In genomic region chr15:28738200-28738561, GRCh38 we compare ENCODE assay signal across 9 cellular contexts. TPM values are rescaled to one million over a fixed set of nuclear protein-coding genes. Genes with fewer than 3 reads are reported as not detected.
DNase-seq lines count a peak whose midpoint lies in the region; ATAC-seq and TF ChIP-seq lines count a peak whose summit lies in the region.
"Not testable (repeated sequence)": the region's sequence is repeated elsewhere in the genome, so short reads cannot be mapped to it uniquely, and the experiment has no call there.
"Had no signal": no experiment of that assay in that cellular context is flagged by ENCODE, and none has a peak within 500 bp of the region (broad histone marks: within the 10 kb centered on the region; RNA-seq: fewer than 3 reads in every experiment).

No MANE protein-coding gene starts in this region.

- not testable (repeated sequence) for TF ChIP-seq EP300 in tibial nerve (IDR thresholded peaks at IDR 0.05)

- H3K36me3 ChIP-seq in DND-41 (ENCODE audit: insufficient read depth, low read length); kidney epithelial cell (ENCODE audit: control insufficient read depth, insufficient read depth, low read length); tibial nerve: not testable (repeated sequence)

- H3K27ac Mint-ChIP-seq in T-cell (peak overlapping the region; percentile 85 to 91), endothelial cell (ENCODE audit: unreplicated experiment) (peak overlapping the region; percentile 88), osteocyte (ENCODE audit: unreplicated experiment) (peak overlapping the region; percentile 94)
- H3K27ac Mint-ChIP-seq in activated naive CD8-positive, alpha-beta T cell treated with anti-CD3 and anti-CD28 coated beads, Interleukin-2, amount 50 U/mL, for 24 hours: peak overlapping the region; percentile 97

- peaks cover 7 to 18% (median 17%) of the 10 kb centered on the region in 3 donors for H3K4me1 Mint-ChIP-seq in T-cell
- peaks cover 20% of the 10 kb centered on the region for H3K4me1 Mint-ChIP-seq in activated naive CD8-positive, alpha-beta T cell treated with anti-CD3 and anti-CD28 coated beads, Interleukin-2, amount 50 U/mL, for 24 hours
- not testable (repeated sequence) for H3K4me1 Mint-ChIP-seq in endothelial cell (ENCODE audit: unreplicated experiment)
- H3K4me1 Mint-ChIP-seq in osteocyte (ENCODE audit: unreplicated experiment): peaks cover 14% of the 10 kb centered on the region

- not testable (repeated sequence) for H2AFZ ChIP-seq in DND-41 (ENCODE audit: low read depth, low read length)

- not testable (repeated sequence) for TF ChIP-seq POLR2A in tibial nerve (IDR thresholded peaks at IDR 0.05)

- H4K20me1 ChIP-seq in DND-41 (ENCODE audit: insufficient read depth, low read length): not testable (repeated sequence)

- H3K36me3 Mint-ChIP-seq in T-cell; activated naive CD8-positive, alpha-beta T cell treated with anti-CD3 and anti-CD28 coated beads, Interleukin-2, amount 50 U/mL, for 24 hours (ENCODE audit: low read depth); endothelial cell (ENCODE audit: low read depth, unreplicated experiment); osteocyte (ENCODE audit: unreplicated experiment): not testable (repeated sequence)

- not testable (repeated sequence) for H3K9me3 ChIP-seq in DND-41 (ENCODE audit: insufficient read depth, low read length, severe bottlenecking); tibial nerve

- 0 to 9% methylated on average over 2 to 3 of the region's 23 CpGs for WGBS in tibial nerve, 2 donors

- H3K4me3 Mint-ChIP-seq in T-cell (peak overlapping the region; percentile 79 to 91 (median 82)), endothelial cell (ENCODE audit: unreplicated experiment) (peak overlapping the region; percentile 87), osteocyte (ENCODE audit: unreplicated experiment) (peak overlapping the region; percentile 82)
- H3K4me3 Mint-ChIP-seq in activated naive CD8-positive, alpha-beta T cell treated with anti-CD3 and anti-CD28 coated beads, Interleukin-2, amount 50 U/mL, for 24 hours: peak overlapping the region; percentile 82

- H3K4me1 ChIP-seq in DND-41 (ENCODE audit: insufficient read depth, low read length); tibial nerve: not testable (repeated sequence)

- not testable (repeated sequence) for TF ChIP-seq CTCF in DND-41 (IDR thresholded peaks at IDR 0.05; ENCODE audit: borderline replicate concordance, extremely low read depth, low read length, poor library complexity, severe bottlenecking); endothelial cell (IDR thresholded peaks at IDR 0.05; ENCODE audit: unreplicated experiment); kidney epithelial cell (IDR thresholded peaks at IDR 0.05; ENCODE audit: insufficient read depth, low read length, poor library complexity, severe bottlenecking); osteocyte (IDR thresholded peaks at IDR 0.05); tibial nerve (IDR thresholded peaks at IDR 0.05)

- not testable (repeated sequence) for H3K27me3 ChIP-seq in DND-41 (ENCODE audit: insufficient read depth, low read length, poor library complexity); kidney epithelial cell (ENCODE audit: control insufficient read depth, insufficient read depth, low read length); tibial nerve

- DNase-seq in DND-41; T-cell; activated naive CD8-positive, alpha-beta T cell treated with anti-CD3 and anti-CD28 coated beads, Interleukin-2, amount 50 U/mL, for 24 hours; endothelial cell (ENCODE audit: low spot score); kidney epithelial cell (ENCODE audit: low read depth); osteocyte (ENCODE audit: extremely low spot score, unreplicated experiment); tibial nerve (ENCODE audit: low spot score in 2 of 2): not testable (repeated sequence)

- not testable (repeated sequence) for H3K4me2 ChIP-seq in DND-41 (ENCODE audit: insufficient read depth, low read length)

- H3K9me3 Mint-ChIP-seq in T-cell; activated naive CD8-positive, alpha-beta T cell treated with anti-CD3 and anti-CD28 coated beads, Interleukin-2, amount 50 U/mL, for 24 hours; endothelial cell (ENCODE audit: unreplicated experiment); osteocyte (ENCODE audit: unreplicated experiment): not testable (repeated sequence)

- not testable (repeated sequence) for H3K27ac ChIP-seq in DND-41 (ENCODE audit: low read length)
- H3K27ac ChIP-seq in tibial nerve: peak overlapping the region; percentile 67 to 77 (median 73)

- CTCF ChIA-PET in T-cell (lab: Charles Lee): not testable (repeated sequence)

- not testable (repeated sequence) for H3K27me3 Mint-ChIP-seq in T-cell; activated naive CD8-positive, alpha-beta T cell treated with anti-CD3 and anti-CD28 coated beads, Interleukin-2, amount 50 U/mL, for 24 hours; endothelial cell (ENCODE audit: unreplicated experiment); osteocyte (ENCODE audit: unreplicated experiment)

- ATAC-seq in DND-41 (ENCODE audit: insufficient read depth, low read depth) (peak; percentile 48; the same call in 1 of the 3 replicates), HG03064 (IDR thresholded peaks at IDR 0.05; ENCODE audit: low read depth, unreplicated experiment) (peak; percentile 12), T-cell (replicated peaks in 1 of 4) (peak in 3 of 4 experiments; percentile 44 to 46 (median 46))
- ATAC-seq in activated naive CD8-positive, alpha-beta T cell treated with anti-CD3 and anti-CD28 coated beads, Interleukin-2, amount 50 U/mL, for 24 hours: peak; percentile 54

- POLR2A ChIA-PET in T-cell (lab: Charles Lee): not testable (repeated sequence)

- H3K9ac ChIP-seq in DND-41 (ENCODE audit: low read depth, low read length): not testable (repeated sequence)

- not testable (repeated sequence) for H3K79me2 ChIP-seq in DND-41 (ENCODE audit: insufficient read depth, low read length)

- H3K4me3 ChIP-seq in DND-41 (ENCODE audit: low read depth in 1 of 2, low read length in 2 of 2): not testable (repeated sequence)
- H3K4me3 ChIP-seq in kidney epithelial cell (ENCODE audit: low read depth, low read length) (peak overlapping the region; percentile 30), tibial nerve (peak overlapping the region in 3 of 4 donors; percentile 23 to 59 (median 46))

RNA-seq across cellular contexts. Expression of gene GOLGA8M, which starts 26.0 kb away (rescaled TPM):
- 1 to 10 TPM; 1.6 to 4.6 (median 2.2) TPM for total RNA-seq in T-cell
- total RNA-seq in endothelial cell (ENCODE audit: unreplicated experiment): 1.3 TPM
- not detected in 2 replicates for total RNA-seq in kidney epithelial cell
- total RNA-seq in osteocyte: 2.7 and 3.5 TPM in 2 replicates
- total RNA-seq in tibial nerve: 1 to 10 TPM; 4.9 to 6.6 (median 5.5) TPM
- total RNA-seq: PC-9 had no signal
